In the genomic region with DNA sequence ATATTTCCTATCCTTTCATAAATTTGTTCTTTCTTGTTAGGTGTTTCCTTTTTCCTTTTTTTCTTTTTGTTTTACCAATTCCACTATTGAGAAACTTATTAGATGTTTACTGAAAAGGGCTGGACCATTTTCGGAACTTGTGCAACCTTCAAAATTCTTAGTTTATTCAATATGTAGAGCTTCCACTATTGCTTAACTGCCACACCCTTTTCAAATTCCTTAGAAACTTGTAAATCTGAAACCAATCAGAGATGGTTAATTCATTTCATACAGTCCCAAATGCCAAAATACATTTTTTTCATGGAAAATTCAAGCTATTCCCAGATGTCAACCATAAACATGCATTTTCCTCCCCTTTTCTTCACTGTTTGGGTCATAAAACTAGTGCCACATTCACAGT, we compare ENCODE assay signal across 22 cellular contexts.
"Had no signal": no experiment of that assay in that cellular context is flagged by ENCODE, and none has a peak within 500 bp of the region (broad histone marks: within the 10 kb centered on the region; RNA-seq: fewer than 3 reads in every experiment).

No MANE protein-coding gene starts in this region.

- FAIRE-seq: endometrium had no signal

- ATAC-seq: heart right ventricle; left lobe of liver; naive thymus-derived CD4-positive, alpha-beta T cell; right lobe of liver; stimulated activated effector memory CD8-positive, alpha-beta T cell treated with anti-CD3 and anti-CD28 coated beads, Interleukin-12 subunit alpha, Interleukin-12 subunit beta, amount 100 ng/mL, for 72 hours; stimulated activated naive CD8-positive, alpha-beta T cell treated with anti-CD3 and anti-CD28 coated beads, Interleukin-15, amount 100 ng/mL, for 72 hours; WTC11 had no signal

- DNase-seq: activated CD4-positive, alpha-beta memory T cell treated with anti-CD3 and anti-CD28 coated beads for 36 hours; activated CD4-positive, alpha-beta T cell treated with anti-CD3 and anti-CD28 coated beads for 4 hours; activated naive CD4-positive, alpha-beta T cell treated with Interleukin-2 at 50 U/mL for 16 hours; activated naive CD8-positive, alpha-beta T cell treated with anti-CD3 and anti-CD28 coated beads for 36 hours; activated T-cell treated with anti-CD3 and anti-CD28 coated beads, Interleukin-2, amount 50 U/mL, for 48 hours; amniotic stem cell; effector CD4-positive, alpha-beta T cell; erythroblast; heart right ventricle; lower lobe of right lung; naive thymus-derived CD4-positive, alpha-beta T cell; occipital lobe; posterior cingulate gyrus; right lobe of liver; stimulated activated CD4-positive, alpha-beta T cell treated with anti-CD3 and anti-CD28 coated beads, Interleukin-2, amount 100 ng/mL, for 24 hours; stimulated activated naive CD8-positive, alpha-beta T cell treated with anti-CD3 and anti-CD28 coated beads, Interleukin-15, amount 100 ng/mL, for 72 hours; T1000; tibial artery had no signal
